Comparison of ENCODE assay signal across 8 cellular contexts in the genomic region with DNA sequence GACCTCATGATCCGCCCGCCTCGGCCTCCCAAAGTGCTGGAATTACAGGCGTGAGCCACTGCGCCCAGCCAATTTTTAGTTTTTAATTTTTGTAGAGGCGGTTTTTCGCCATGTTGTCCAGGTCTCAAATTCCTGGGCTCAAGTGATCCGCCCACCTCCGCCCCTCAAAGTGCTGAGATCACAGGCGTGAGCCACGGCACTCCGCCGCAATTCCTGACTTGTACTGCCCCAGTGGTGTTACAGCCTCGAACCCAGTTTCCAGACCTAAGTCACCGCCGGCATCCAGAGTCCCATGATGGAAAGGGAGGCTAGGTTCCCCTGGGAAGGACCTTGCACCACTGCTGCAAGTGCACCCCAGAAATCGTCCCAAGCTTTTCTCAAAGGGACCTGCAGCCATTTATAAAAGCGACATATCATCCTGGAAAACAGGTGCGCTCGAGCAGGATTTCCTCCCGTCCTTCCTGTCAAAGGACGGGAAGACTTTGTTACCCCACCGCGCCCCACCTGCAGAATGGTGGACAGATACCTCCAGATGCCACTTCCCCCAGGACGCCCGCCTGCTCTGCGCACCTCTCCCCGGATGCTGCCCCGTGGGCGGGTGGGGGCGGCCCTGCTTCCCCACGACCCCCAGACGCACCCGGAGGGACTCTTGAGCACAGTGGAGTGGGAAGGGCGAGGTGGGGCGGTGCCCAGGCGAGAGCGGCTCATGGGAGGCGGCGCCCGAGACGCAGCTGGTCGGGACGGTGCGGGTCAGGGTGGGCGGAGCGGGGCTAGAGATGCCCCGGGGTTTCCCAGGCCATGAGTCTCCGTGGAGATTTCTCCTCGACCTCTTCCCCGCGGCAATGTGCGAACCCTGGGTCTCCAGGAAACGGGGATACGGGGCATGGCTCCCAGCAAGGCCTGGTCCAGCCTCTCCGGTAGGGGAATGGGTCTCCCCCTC. TPM values are rescaled to one million over a fixed set of nuclear protein-coding genes. Genes with fewer than 3 reads are reported as not detected.
A peak's percentile ranks its signal among the peaks of the same experiment; 100 is the strongest.
DNase-seq lines count a peak whose midpoint lies in the region; ATAC-seq and TF ChIP-seq lines count a peak whose summit lies in the region.

No MANE protein-coding gene starts in this region.

- H3F3A ChIP-seq in DOHH2 (ENCODE audit: control insufficient read depth, insufficient read depth), result peaks cover 29% of the 10 kb centered on the region

- peaks cover 33% of the 10 kb centered on the region for H3K36me3 ChIP-seq in DOHH2 (ENCODE audit: control insufficient read depth, low read length)

- H4K20me1 ChIP-seq in DOHH2 (ENCODE audit: control insufficient read depth, insufficient read depth, low read depth, low read length), result no peaks in the 10 kb centered on the region

- peak in 63 of 76 experiments; percentile 0 to 69 (median 53) for DNase-seq in HUDEP-2 (lab: John Stamatoyannopoulos, UW; ENCODE audit: unreplicated experiment in 76 of 76)
- peak; percentile 47 for DNase-seq in amniotic epithelial cell (ENCODE audit: low read depth)
- DNase-seq in hepatic stellate cell (ENCODE audit: low spot score), result peak; percentile 64
- DNase-seq in renal cortical epithelial cell (ENCODE audit: low read depth), result peak; percentile 42
- DNase-seq in GM19240 (ENCODE audit: insufficient read length, low spot score), result no peak

- TF ChIP-seq POLR2A in Raji (IDR thresholded peaks at IDR 0.05; ENCODE audit: insufficient read depth, low read depth, low read length), result peak; percentile 38; the same call in 1 of the 2 replicates

- TF ChIP-seq CTCF in DOHH2 (IDR thresholded peaks at IDR 0.05; ENCODE audit: low read depth, low read length, poor library complexity, severe bottlenecking), result no peak

- H3K4me1 ChIP-seq in DOHH2 (ENCODE audit: control insufficient read depth, low read length), result peaks cover 17% of the 10 kb centered on the region

- ATAC-seq in GM21423 (IDR thresholded peaks at IDR 0.05; ENCODE audit: unreplicated experiment), result peak; percentile 45

- H3K27me3 ChIP-seq in DOHH2 (ENCODE audit: control insufficient read depth, low read length), result no peaks in the 10 kb centered on the region

- peak overlapping the region; percentile 86 for H3K4me2 ChIP-seq in DOHH2 (ENCODE audit: low read length)

- peaks cover 28% of the 10 kb centered on the region for H3K79me2 ChIP-seq in DOHH2 (ENCODE audit: control insufficient read depth, low read length)

- no peaks in the 10 kb centered on the region for H3K9me2 ChIP-seq in DOHH2 (replicated peaks; ENCODE audit: control insufficient read depth, low read length)

- no peaks in the 10 kb centered on the region for H3K9me3 ChIP-seq in DOHH2 (ENCODE audit: control insufficient read depth, insufficient read depth, low read length)

- peak overlapping the region; percentile 93 for H3K27ac ChIP-seq in DOHH2 (ENCODE audit: low read depth, low read length)

- H3K4me3 ChIP-seq in DOHH2 (ENCODE audit: low read length), result peak overlapping the region; percentile 95

RNA-seq across cellular contexts. Expression of a gene that starts 1.0 kb away (rescaled TPM):
- total RNA-seq in renal cortical epithelial cell, result 3,735 and 5,196 TPM in 2 replicates

RNA-seq across cellular contexts. Expression of a gene that starts 11.8 kb away (rescaled TPM):
- total RNA-seq in renal cortical epithelial cell, result 34.7 and 42.5 TPM in 2 replicates

RNA-seq across cellular contexts. Expression of a gene that starts 14.1 kb away (rescaled TPM):
- total RNA-seq in renal cortical epithelial cell, result 16.8 and 21.2 TPM in 2 replicates

RNA-seq across cellular contexts. Expression of a gene that starts 18.1 kb away (rescaled TPM):
- total RNA-seq in renal cortical epithelial cell, result 14.9 and 16.8 TPM in 2 replicates

RNA-seq across cellular contexts. Expression of a gene that starts 22.8 kb away (rescaled TPM):
- total RNA-seq in renal cortical epithelial cell, result 1,833 and 2,112 TPM in 2 replicates
